Comparison of ENCODE assay signal across 8 cellular contexts in the genomic region with DNA sequence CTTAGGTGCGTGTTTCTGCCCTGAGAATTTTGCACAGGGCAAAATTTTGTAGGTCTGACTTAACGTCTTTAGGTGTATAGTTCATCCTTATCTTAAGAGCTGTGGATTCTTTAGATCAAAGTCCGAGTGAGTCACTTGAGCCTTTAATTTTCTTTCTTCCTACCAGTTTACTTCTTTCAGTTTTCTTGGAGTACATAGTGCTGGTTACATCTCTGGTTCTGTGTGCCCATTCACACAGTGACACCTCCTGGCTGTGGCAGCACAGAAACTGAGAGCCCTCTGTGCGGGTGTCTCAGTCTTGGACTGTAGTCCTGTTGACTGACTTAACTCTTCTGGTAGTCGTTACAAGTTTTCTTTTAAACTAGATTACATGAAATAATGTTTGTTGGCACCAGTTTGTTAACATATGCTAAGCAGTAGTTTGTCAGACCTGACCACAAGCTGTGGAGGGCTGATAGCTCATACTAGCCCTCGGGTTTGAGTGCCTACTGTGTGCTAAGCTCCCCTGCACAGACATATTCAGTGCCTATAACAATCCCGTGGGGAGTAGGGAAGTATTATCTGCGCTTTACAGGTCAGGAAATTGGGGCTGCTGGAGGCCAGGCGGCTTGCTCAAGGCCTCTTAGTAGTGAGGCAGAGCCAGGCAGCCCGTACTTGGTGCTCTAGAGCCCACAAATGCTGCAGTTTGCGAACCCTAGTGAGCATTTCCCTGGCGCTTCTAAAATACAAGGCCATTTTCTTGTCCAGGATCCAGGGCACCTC. TPM values are rescaled to one million over a fixed set of nuclear protein-coding genes. Genes with fewer than 3 reads are reported as not detected.
A peak's percentile ranks its signal among the peaks of the same experiment; 100 is the strongest.
DNase-seq lines count a peak whose midpoint lies in the region; ATAC-seq and TF ChIP-seq lines count a peak whose summit lies in the region.

No MANE protein-coding gene starts in this region.

- H3K9me3 ChIP-seq in SU-DHL-6 (ENCODE audit: insufficient read depth, low read length) = no peaks in the 10 kb centered on the region

- peak; percentile 26 for ATAC-seq in HG02610 (IDR thresholded peaks at IDR 0.05; ENCODE audit: unreplicated experiment)

- peak overlapping the region; percentile 94 to 99 (median 98) for H3K4me3 Mint-ChIP-seq in brain

- H3K36me3 Mint-ChIP-seq in brain = peaks cover 9% of the 10 kb centered on the region

- H3K4me2 ChIP-seq in SU-DHL-6 (ENCODE audit: low read depth, low read length, poor library complexity, severe bottlenecking) = peak overlapping the region; percentile 90

- H3K27me3 Mint-ChIP-seq in brain = peaks cover 5% of the 10 kb centered on the region

- peak; percentile 60 for TF ChIP-seq CTCF in SU-DHL-6 (IDR thresholded peaks at IDR 0.05; ENCODE audit: insufficient read depth, low read length, poor library complexity, severe bottlenecking)
- TF ChIP-seq CTCF in brain (conservative IDR thresholded peaks at IDR 0.05) = no peak

- H3F3A ChIP-seq in SU-DHL-6 (ENCODE audit: insufficient read depth) = peaks cover 14% of the 10 kb centered on the region

- H3K27ac Mint-ChIP-seq in brain = peak overlapping the region; percentile 85 to 99 (median 96)

- H3K4me1 Mint-ChIP-seq in brain = peaks cover 74% of the 10 kb centered on the region

- H2AFZ ChIP-seq in SU-DHL-6 (ENCODE audit: low read depth, low read length, severe bottlenecking) = no peak overlapping the region

- peak overlapping the region; percentile 62 for H3K4me3 ChIP-seq in SU-DHL-6 (ENCODE audit: insufficient read depth, low read length, poor library complexity, severe bottlenecking)

- H3K27ac ChIP-seq in SU-DHL-6 (ENCODE audit: low read depth, low read length) = peak overlapping the region; percentile 53
- H3K27ac ChIP-seq in layer of hippocampus (ENCODE audit: low read depth, low read length) = peak overlapping the region; percentile 38

- no peaks in the 10 kb centered on the region for H3K36me3 ChIP-seq in SU-DHL-6 (ENCODE audit: low read length)

- peaks cover 15% of the 10 kb centered on the region; the same call in 1 of the 2 replicates for H4K20me1 ChIP-seq in SU-DHL-6 (ENCODE audit: low read depth, low read length)

- H3K27me3 ChIP-seq in SU-DHL-6 (ENCODE audit: low read length) (no peaks in the 10 kb centered on the region), layer of hippocampus (ENCODE audit: control insufficient read depth, insufficient read depth, low read length) (no peaks in the 10 kb centered on the region)

- DNase-seq in Daoy (ENCODE audit: low read depth) = peak; percentile 57
- DNase-seq in stimulated activated CD4-positive, alpha-beta T cell treated with anti-CD3 and anti-CD28 coated beads, Interleukin-4, amount 100 ng/mL, for 4 hours = peak; percentile 29 to 63
- DNase-seq in NCI-H146 (lab: John Stamatoyannopoulos, UW) = no peak
- DNase-seq in NCI-H128 (lab: John Stamatoyannopoulos, UW; ENCODE audit: unreplicated experiment) = no peak

- peak overlapping the region; percentile 85 for H3K9ac ChIP-seq in SU-DHL-6 (ENCODE audit: low read length)

- H3K9me3 Mint-ChIP-seq in brain = no peaks in the 10 kb centered on the region

- no peaks in the 10 kb centered on the region for H3K9me2 ChIP-seq in SU-DHL-6 (replicated peaks; ENCODE audit: insufficient read depth, low read length)

- peaks cover 75% of the 10 kb centered on the region for H3K79me2 ChIP-seq in SU-DHL-6 (ENCODE audit: insufficient read depth, low read length)

RNA-seq across cellular contexts. Expression of a gene that starts 1.6 kb away (rescaled TPM):
- 43.9 and 45.6 TPM in 2 replicates for total RNA-seq in Daoy (2014; rRNA removed; shearing (Covaris generic))
- 40.0 TPM for polyA plus RNA-seq in brain (ENCODE audit: insufficient read depth, low read depth, low replicate concordance)

Comparison
In these comparisons a context has a peak if more than half of its experiments do, and no peak if none do; other contexts are left out.
1. DNase-seq: peak in Daoy (single experiment) and stimulated activated CD4-positive, alpha-beta T cell treated with anti-CD3 and anti-CD28 coated beads, Interleukin-4, amount 100 ng/mL, for 4 hours (2 of 2); none in NCI-H146 (single experiment) and NCI-H128 (single experiment).